ENCODE assay signal across 25 cellular contexts in genomic region chr20:32845786-32846185, GRCh38. TPM values are rescaled to one million over a fixed set of nuclear protein-coding genes. Genes with fewer than 3 reads are reported as not detected.
DNase-seq lines count a peak whose midpoint lies in the region; TF ChIP-seq lines count a peak whose summit lies in the region.
"Had no signal": no experiment of that assay in that cellular context is flagged by ENCODE, and none has a peak within 500 bp of the region (broad histone marks: within the 10 kb centered on the region; RNA-seq: fewer than 3 reads in every experiment).

No MANE protein-coding gene starts in this region.

- H3K4me3 Mint-ChIP-seq in HFFc6: no peak overlapping the region
- H3K4me3 Mint-ChIP-seq: CD4-positive, alpha-beta memory T cell had no signal

- H2AFZ ChIP-seq in mammary epithelial cell (ENCODE audit: low read depth, low read length) (no peak overlapping the region), hepatocyte (no peak overlapping the region)

- H3K27me3 Mint-ChIP-seq in HFFc6 (ENCODE audit: insufficient read depth): no peaks in the 10 kb centered on the region; the same call in 1 of the 2 replicates
- H3K27me3 Mint-ChIP-seq: CD4-positive, alpha-beta memory T cell had no signal

- TF ChIP-seq CTCF in HFFc6 (IDR thresholded peaks at IDR 0.05) (no peak), mammary epithelial cell (conservative IDR thresholded peaks at IDR 0.05 in 1 of 2, IDR thresholded peaks at IDR 0.05 in 1 of 2; ENCODE audit: extremely low read depth in 1 of 2, insufficient read depth in 1 of 2, low read depth in 1 of 2, low read length in 2 of 2) (no peak), hepatocyte (IDR thresholded peaks at IDR 0.05; ENCODE audit: poor library complexity) (no peak)

- DNase-seq in EH (ENCODE audit: low read depth) (peak; percentile 33), HFFc6 (peak; percentile 50), mammary epithelial cell (peak; percentile 9), hepatocyte (ENCODE audit: low spot score) (no peak), NCI-H345 (lab: John Stamatoyannopoulos, UW) (no peak)
- no peak for DNase-seq in central memory CD4-positive, alpha-beta T cell
- DNase-seq in activated T-cell treated with anti-CD3 and anti-CD28 coated beads, Interleukin-2, amount 50 U/mL, for 48 hours: no peak
- no peak for DNase-seq in activated CD4-positive, alpha-beta T cell treated with anti-CD3 and anti-CD28 coated beads, Interleukin-2, amount 50 U/mL, for 1 hour
- DNase-seq: C1 segment of cervical spinal cord; CD4-positive, alpha-beta memory T cell; DMS 273 treated with DMSO at 0.1 percent for 48 hours; DMS79; GF-D8; Kasumi-1; MV-4-11; NCI-H1105; NCI-H1436 treated with DMSO at 0.1 percent for 48 hours; NCI-H187 treated with DMSO at 0.1 percent for 48 hours; NCI-H2171 treated with DMSO at 0.1 percent for 48 hours; NCI-H524; NCI-H774; SJCRH30 had no signal

- peaks cover 25% of the 10 kb centered on the region for H3K4me1 Mint-ChIP-seq in HFFc6 (ENCODE audit: low read depth)

- no peak overlapping the region for H3K9ac ChIP-seq in mammary epithelial cell (ENCODE audit: insufficient read depth, low read length)

- peak overlapping the region; percentile 12 for H3K27ac Mint-ChIP-seq in HFFc6

- peaks cover 47% of the 10 kb centered on the region for H3K36me3 Mint-ChIP-seq in HFFc6 (ENCODE audit: low read depth)

- BruUV-seq in mammary epithelial cell (replicated peaks; lab: Mats Ljungman, UMichigan): no TSS peak

- H3K4me2 ChIP-seq in mammary epithelial cell (ENCODE audit: insufficient read depth, low read depth, low read length): no peak overlapping the region
- no peak overlapping the region for H3K4me2 ChIP-seq in hepatocyte

- intact Hi-C loops in mammary epithelial cell (cut with micrococcal nuclease): no loop called here

- peaks cover 60% of the 10 kb centered on the region for H3K79me2 ChIP-seq in mammary epithelial cell (ENCODE audit: insufficient read depth, low read length)
- peaks cover 42% of the 10 kb centered on the region for H3K79me2 ChIP-seq in hepatocyte

- H3K27me3 ChIP-seq in mammary epithelial cell (ENCODE audit: insufficient read depth, low read length) (no peaks in the 10 kb centered on the region), hepatocyte (no peaks in the 10 kb centered on the region)
- H3K27me3 ChIP-seq: SJCRH30 had no signal

- no peaks in the 10 kb centered on the region for H3K9me2 ChIP-seq in hepatocyte (replicated peaks; ENCODE audit: insufficient read depth)

- H4K20me1 ChIP-seq in mammary epithelial cell (ENCODE audit: insufficient read depth, low read length) (peaks cover 2% of the 10 kb centered on the region), hepatocyte (ENCODE audit: insufficient read depth, poor library complexity, severe bottlenecking) (peaks cover 36% of the 10 kb centered on the region)

- no peak overlapping the region for H3K27ac ChIP-seq in mammary epithelial cell (ENCODE audit: insufficient read depth, low read depth, low read length)
- peak overlapping the region; percentile 19 for H3K27ac ChIP-seq in hepatocyte
- H3K27ac ChIP-seq: SJCRH30 had no signal

- H3K36me3 ChIP-seq in mammary epithelial cell (ENCODE audit: insufficient read depth, low read length): peaks cover 10% of the 10 kb centered on the region
- no peaks in the 10 kb centered on the region for H3K36me3 ChIP-seq in hepatocyte (replicated peaks; ENCODE audit: insufficient read depth, low read depth)

- peaks cover 4% of the 10 kb centered on the region for H3K4me1 ChIP-seq in mammary epithelial cell (ENCODE audit: insufficient read depth, low read length)
- H3K4me1 ChIP-seq in hepatocyte (ENCODE audit: insufficient read depth): peaks cover 6% of the 10 kb centered on the region
- H3K4me1 ChIP-seq: SJCRH30 had no signal

- dilution Hi-C loops in mammary epithelial cell (cut with HindIII; ENCODE audit: low sequenced_read_pairs): no loop called here

- in situ Hi-C loops in mammary epithelial cell (cut with MboI; ENCODE audit: low sequenced_read_pairs in 2 of 2): no loop called here

- no peak overlapping the region for H3K4me3 ChIP-seq in mammary epithelial cell (replicated peaks in 1 of 3; ENCODE audit: insufficient read depth in 1 of 3, low read depth in 2 of 3, low read length in 3 of 3)
- H3K4me3 ChIP-seq in hepatocyte: no peak overlapping the region
- H3K4me3 ChIP-seq: K562, SJCRH30 had no signal

- H3K9me3 ChIP-seq in mammary epithelial cell (replicated peaks; ENCODE audit: insufficient read depth, low read length): no peaks in the 10 kb centered on the region
- H3K9me3 ChIP-seq in hepatocyte (ENCODE audit: low read depth): no peaks in the 10 kb centered on the region

- CTCF ChIA-PET in mammary epithelial cell (lab: Charles Lee; ENCODE audit: low non-redundant PET): no interaction called here

- 100% methylated on average over 2 of the region's 2 CpGs for WGBS in mammary epithelial cell (ENCODE audit: low coverage, missing lambda C conversion rate)
- 88% methylated on average over 2 of the region's 2 CpGs for WGBS in hepatocyte (ENCODE audit: low lambda C conversion rate, missing lambda C conversion rate)

- no peaks in the 10 kb centered on the region for H3K9me3 Mint-ChIP-seq in HFFc6
- H3K9me3 Mint-ChIP-seq: CD4-positive, alpha-beta memory T cell had no signal

RNA-seq across cellular contexts. Expression of gene EFCAB8, which starts 12.9 kb away (rescaled TPM):
- total RNA-seq in HFFc6 (2021; fragmentation: NEBNext Ultra II Directional; extraction: Animal tissue kit (Norgen Biotek cat#: 25700)): not detected
- total RNA-seq in mammary epithelial cell (under 1 TPM; 0.47 to 0.50 TPM), hepatocyte (0.53 TPM in 1 of 2 replicates, not detected in the other)
- polyA plus RNA-seq in mammary epithelial cell (not detected), hepatocyte (not detected in 2 replicates)
- polyA minus RNA-seq in mammary epithelial cell: not detected
- total RNA-seq: M059J had no signal
- polyA plus RNA-seq: AG04450; CD4-positive, alpha-beta memory T cell had no signal

RNA-seq across cellular contexts. Expression of gene MAPRE1, which starts 26.0 kb away (rescaled TPM):
- 100 to 1,000 TPM; 125 to 152 (median 144) TPM for total RNA-seq in HFFc6 (2021; fragmentation: NEBNext Ultra II Directional; extraction: Animal tissue kit (Norgen Biotek cat#: 25700))
- total RNA-seq in mammary epithelial cell (100 to 1,000 TPM; 114 to 123 TPM), hepatocyte (141 and 147 TPM in 2 replicates)
- polyA plus RNA-seq in mammary epithelial cell (72.7 TPM), hepatocyte (54.8 and 67.7 TPM in 2 replicates)
- polyA minus RNA-seq in mammary epithelial cell: 75.8 TPM

Comparison
In these comparisons a context has a peak if more than half of its experiments do, and no peak if none do; other contexts are left out.
1. DNase-seq: peak in EH (single experiment), HFFc6 (single experiment) and mammary epithelial cell (single experiment); none in hepatocyte (single experiment), central memory CD4-positive, alpha-beta T cell (single experiment), activated T-cell treated with anti-CD3 and anti-CD28 coated beads, Interleukin-2, amount 50 U/mL, for 48 hours (0 of 2), NCI-H345 (single experiment) and activated CD4-positive, alpha-beta T cell treated with anti-CD3 and anti-CD28 coated beads, Interleukin-2, amount 50 U/mL, for 1 hour (single experiment).